Comparison of ENCODE assay signal across 21 cellular contexts in the genomic region with DNA sequence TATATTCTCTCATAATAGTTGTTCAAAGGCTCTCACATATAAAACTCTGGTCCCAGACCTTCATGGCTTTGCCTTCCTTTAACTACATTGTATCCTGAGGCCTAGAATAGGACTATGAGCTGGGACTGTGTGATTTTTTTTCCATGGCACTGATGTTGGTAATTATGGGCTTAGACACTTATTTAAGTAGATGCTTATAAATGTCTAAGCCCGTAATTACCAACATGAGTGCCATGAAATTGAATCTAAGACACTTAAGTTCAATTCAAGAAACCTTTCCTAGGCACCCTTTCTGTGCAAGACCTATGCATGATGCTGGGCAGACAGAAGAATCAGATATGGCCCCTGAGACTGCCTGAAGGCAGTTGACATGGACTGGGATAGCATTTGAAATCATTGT.
DNase-seq lines count a peak whose midpoint lies in the region; ATAC-seq and TF ChIP-seq lines count a peak whose summit lies in the region.
"Had no signal": no experiment of that assay in that cellular context is flagged by ENCODE, and none has a peak within 500 bp of the region (broad histone marks: within the 10 kb centered on the region; RNA-seq: fewer than 3 reads in every experiment).

No MANE protein-coding gene starts in this region.

- POLR2A ChIA-PET in A673 (lab: Charles Lee; ENCODE audit: low non-redundant PET) = no interaction called here
- POLR2A ChIA-PET in HEK293 (lab: Yijun Ruan, JAX) = no interaction called here
- POLR2A ChIA-PET in GM10248 (lab: Yijun Ruan, JAX) = no interaction called here
- POLR2A ChIA-PET in HEK293T (lab: Yijun Ruan, JAX) = no interaction called here

- BruUV-seq in A673 (replicated peaks; lab: Mats Ljungman, UMichigan) = no TSS peak

- H3K4me3 ChIP-seq in A673 (ENCODE audit: low read depth, low read length, poor library complexity, severe bottlenecking) = no peak overlapping the region
- H3K4me3 ChIP-seq in HEK293 (ENCODE audit: low read depth, low read length) = no peak overlapping the region
- H3K4me3 ChIP-seq in effector memory CD4-positive, alpha-beta T cell (ENCODE audit: insufficient read depth, low read depth, low read length, poor library complexity, severe bottlenecking) = no peak overlapping the region

- no peaks in the 10 kb centered on the region for H3K4me1 ChIP-seq in A673 (ENCODE audit: insufficient read depth, low read length, poor library complexity, severe bottlenecking)
- H3K4me1 ChIP-seq in HEK293 (ENCODE audit: control insufficient read depth, insufficient read depth, low read length) = no peaks in the 10 kb centered on the region
- H3K4me1 ChIP-seq in effector memory CD4-positive, alpha-beta T cell (ENCODE audit: control insufficient read depth, insufficient read depth, low read length, poor library complexity, severe bottlenecking) = no peaks in the 10 kb centered on the region
- H3K4me1 ChIP-seq: BE2C had no signal

- intact Hi-C loops in A673 (cut with micrococcal nuclease; ENCODE audit: unreplicated experiment) = loop anchor here (5.0 kb wide), 1 partner anchor 286 kb away; no protein-coding TSS in a partner anchor

- H3K27me3 ChIP-seq in A673 (replicated peaks; ENCODE audit: insufficient read depth, low read depth, low read length, poor library complexity) = no peaks in the 10 kb centered on the region
- no peaks in the 10 kb centered on the region for H3K27me3 ChIP-seq in effector memory CD4-positive, alpha-beta T cell (replicated peaks; ENCODE audit: control insufficient read depth, insufficient read depth, low read length, poor library complexity, severe bottlenecking)
- H3K27me3 ChIP-seq: BE2C had no signal

- CTCF ChIA-PET in A673 (lab: Charles Lee) (no interaction called here), HEK293 (lab: Yijun Ruan, JAX) (interaction anchor here (0.5 to 4.2 kb wide), 3 partner anchors 7 to 792 kb away, joined by 3 to 14 read pairs (median 4); no protein-coding TSS in a partner anchor), GM10248 (lab: Yijun Ruan, JAX) (no interaction called here), HEK293T (lab: Yijun Ruan, JAX) (no interaction called here)

- H3K9me3 ChIP-seq in A673 (ENCODE audit: low read depth, low read length, poor library complexity, severe bottlenecking) (no peaks in the 10 kb centered on the region), HEK293 (ENCODE audit: control insufficient read depth, insufficient read depth, low read depth, low read length) (no peaks in the 10 kb centered on the region)
- no peaks in the 10 kb centered on the region for H3K9me3 ChIP-seq in effector memory CD4-positive, alpha-beta T cell (ENCODE audit: control insufficient read depth, low read length)
- H3K9me3 ChIP-seq: BE2C had no signal

- no peak for TF ChIP-seq CTCF in A673 (conservative IDR thresholded peaks at IDR 0.05; ENCODE audit: low read depth, low read length)
- no peak for TF ChIP-seq CTCF in HEK293 (tag by site-specific recombination; IDR thresholded peaks at IDR 0.05)
- TF ChIP-seq CTCF in GM10248 (IDR thresholded peaks at IDR 0.05; ENCODE audit: control extremely low read depth, extremely low read depth, low read depth, missing control alignments) = no peak

- H3K27ac ChIP-seq in A673 (ENCODE audit: low read depth, low read length, poor library complexity, severe bottlenecking) (no peak overlapping the region), HEK293 (ENCODE audit: extremely low read depth, low read depth, low read length) (no peak overlapping the region)
- no peak overlapping the region for H3K27ac ChIP-seq in effector memory CD4-positive, alpha-beta T cell (ENCODE audit: insufficient read depth, low read length, poor library complexity, severe bottlenecking)
- H3K27ac ChIP-seq: HL-60 had no signal

- peaks cover 37% of the 10 kb centered on the region for H3K36me3 ChIP-seq in A673 (ENCODE audit: insufficient read depth, low read length, poor library complexity, severe bottlenecking)
- peaks cover 7 to 79% of the 10 kb centered on the region in 2 experiments; a peak in 2 of 3 replicates for H3K36me3 ChIP-seq in HEK293 (ENCODE audit: control insufficient read depth in 2 of 2, insufficient read depth in 1 of 2, low read length in 2 of 2)
- peaks cover 46% of the 10 kb centered on the region for H3K36me3 ChIP-seq in effector memory CD4-positive, alpha-beta T cell (ENCODE audit: control insufficient read depth, insufficient read depth, low read length)

- no peak for ATAC-seq in HG02870 (IDR thresholded peaks at IDR 0.05; ENCODE audit: unreplicated experiment)
- ATAC-seq: HCT116 had no signal

- peak; percentile 58 for DNase-seq in A673 (ENCODE audit: low spot score)
- peak; percentile 81 for DNase-seq in NCI-H2227 treated with DMSO at 0.1 percent for 48 hours (lab: John Stamatoyannopoulos, UW)
- peak; percentile 11 for DNase-seq in NCI-H82 treated with DMSO at 0.1 percent for 48 hours (lab: John Stamatoyannopoulos, UW; ENCODE audit: unreplicated experiment)
- DNase-seq in GM10248 (ENCODE audit: extremely low spot score) = no peak
- no peak for DNase-seq in HEK293T (ENCODE audit: extremely low spot score)
- no peak for DNase-seq in effector memory CD4-positive, alpha-beta T cell
- DNase-seq: ACHN; BE2C; C1 segment of cervical spinal cord; CD4-positive, CD25-positive, alpha-beta regulatory T cell; CD8-positive, alpha-beta memory T cell; COR-L47; DMS153; DMS79; GDM1; GOT3; H7 had no signal

TF ChIP-seq in HEK293, 187 proteins besides CTCF, POLR2A, EP300 and RAD21:
- TF ChIP-seq SP7 (tag by site-specific recombination; IDR thresholded peaks at IDR 0.05) (peak; percentile 58; the same call in 1 of the 2 replicates), BCL11A (tag by site-specific recombination; IDR thresholded peaks at IDR 0.05; ENCODE audit: low read depth) (no peak), HOXA7 (CRISPR knock-in tag; IDR thresholded peaks at IDR 0.05; ENCODE audit: borderline replicate concordance) (no peak), ZNF610 (tag by site-specific recombination; IDR thresholded peaks at IDR 0.05; ENCODE audit: borderline replicate concordance) (no peak)

TF ChIP-seq in HEK293T, 16 proteins besides CTCF, POLR2A, EP300 and RAD21:
- no peak for TF ChIP-seq ARNT (IDR thresholded peaks at IDR 0.05)
- TF ChIP-seq ELF4 (IDR thresholded peaks at IDR 0.05) = no peak
- TF ChIP-seq LEF1 (IDR thresholded peaks at IDR 0.05; ENCODE audit: borderline replicate concordance) = no peak
- TF ChIP-seq FOXA1 (IDR thresholded peaks at IDR 0.05) = no peak
- no peak for TF ChIP-seq CTBP1 (IDR thresholded peaks at IDR 0.05; ENCODE audit: borderline replicate concordance)
- TF ChIP-seq NFRKB (IDR thresholded peaks at IDR 0.05) = no peak
- TF ChIP-seq SUZ12 (IDR thresholded peaks at IDR 0.05) = no peak
- TF ChIP-seq FOXM1 (IDR thresholded peaks at IDR 0.05; ENCODE audit: borderline replicate concordance) = no peak
- no peak for TF ChIP-seq PKNOX1 (IDR thresholded peaks at IDR 0.05)
- TF ChIP-seq ZNF384 (IDR thresholded peaks at IDR 0.05) = no peak
- no peak for TF ChIP-seq TARDBP (IDR thresholded peaks at IDR 0.05)
- no peak for TF ChIP-seq SP1 (IDR thresholded peaks at IDR 0.05)
- TF ChIP-seq HDGF (IDR thresholded peaks at IDR 0.05; ENCODE audit: borderline replicate concordance) = no peak
- TF ChIP-seq BHLHE40 (IDR thresholded peaks at IDR 0.05; ENCODE audit: borderline replicate concordance) = no peak
- TF ChIP-seq L3MBTL2 (conservative IDR thresholded peaks at IDR 0.05) = no peak

Comparison
In these comparisons a context has a peak if more than half of its experiments do, and no peak if none do; other contexts are left out.
1. DNase-seq: peak in A673 (single experiment), NCI-H2227 treated with DMSO at 0.1 percent for 48 hours (single experiment) and NCI-H82 treated with DMSO at 0.1 percent for 48 hours (single experiment); none in GM10248 (single experiment), HEK293T (single experiment) and effector memory CD4-positive, alpha-beta T cell (0 of 3).